ENCODE assay signal across 8 cellular contexts in genomic region chr19:290539-291521, GRCh38.
DNase-seq lines count a peak whose midpoint lies in the region; ATAC-seq and TF ChIP-seq lines count a peak whose summit lies in the region.

PLPP2 (minus strand) TSS chr19:291403; CDS start chr19:291336, 67 bp downstream.

- H3K27me3 ChIP-seq in HUES48 (ENCODE audit: control insufficient read depth, insufficient read depth, low read length) = peaks cover 16% of the 10 kb centered on the region

- H3K4me1 ChIP-seq in HUES48 (ENCODE audit: control insufficient read depth, insufficient read depth, low read length) = peaks cover 42% of the 10 kb centered on the region

- TF ChIP-seq CTCF in AG10803 (conservative IDR thresholded peaks at IDR 0.05; ENCODE audit: low read length) = no peak

- H3K9ac ChIP-seq in HUES48 (ENCODE audit: low read depth, low read length) = peak within 1 kb of the TSS; percentile 83

- peaks cover 16% of the 10 kb centered on the region for H3K36me3 ChIP-seq in HUES48 (ENCODE audit: control insufficient read depth, insufficient read depth, low read length)

- no peaks in the 10 kb centered on the region for H3K9me3 ChIP-seq in HUES48 (ENCODE audit: control insufficient read depth, insufficient read depth, low read length)

- ATAC-seq in GM19395 (IDR thresholded peaks at IDR 0.05; ENCODE audit: unreplicated experiment) (no peak), GM19328 (IDR thresholded peaks at IDR 0.05; ENCODE audit: unreplicated experiment) (no peak)

- H3K4me3 ChIP-seq in AG10803 (ENCODE audit: low read length) = peak within 1 kb of the TSS; percentile 50
- H3K4me3 ChIP-seq in HUES48 (ENCODE audit: low read depth, low read length) = peak within 1 kb of the TSS; percentile 67

- DNase-seq in AG10803 (ENCODE audit: low read depth) (no peak), amygdala (lab: John Stamatoyannopoulos, UW) (peak in 54 of 56 donors; percentile 16 to 89 (median 62)), iPS DF 19.7 (ENCODE audit: low read depth, low spot score) (peak; percentile 80), retina (peak; percentile 36)
- no peak for DNase-seq in effector CD4-positive, alpha-beta T cell

- H3K27ac ChIP-seq in HUES48 (ENCODE audit: low read depth, low read length) = peak within 1 kb of the TSS; percentile 99

Comparison
In these comparisons a context has a peak if more than half of its experiments do, and no peak if none do; other contexts are left out.
1. DNase-seq: peak in amygdala (54 of 56), iPS DF 19.7 (single experiment) and retina (single experiment); none in AG10803 (single experiment) and effector CD4-positive, alpha-beta T cell (single experiment).